8 cellular contexts compared by ENCODE assay signal in genomic region chr11:70755410-70756158, GRCh38.
DNase-seq lines count a peak whose midpoint lies in the region; ATAC-seq, FAIRE-seq and TF ChIP-seq lines count a peak whose summit lies in the region.

No MANE protein-coding gene starts in this region.

- no peak for FAIRE-seq in frontal cortex (lab: Jason Lieb, UNC)

- H3K4me3 ChIP-seq in Loucy (ENCODE audit: low read length, poor library complexity, severe bottlenecking) = no peak overlapping the region
- H3K4me3 ChIP-seq in thoracic aorta = no peak overlapping the region

- H3K27me3 ChIP-seq in Loucy (ENCODE audit: insufficient read depth, low read length, poor library complexity, severe bottlenecking) (no peaks in the 10 kb centered on the region), thoracic aorta (replicated peaks; ENCODE audit: insufficient read depth) (no peaks in the 10 kb centered on the region)

- H3K36me3 ChIP-seq in Loucy (ENCODE audit: insufficient read depth, low read length) = no peaks in the 10 kb centered on the region
- H3K36me3 ChIP-seq in thoracic aorta = no peaks in the 10 kb centered on the region

- no peaks in the 10 kb centered on the region for H3K79me2 ChIP-seq in Loucy (ENCODE audit: insufficient read depth, low read length)

- H3K27ac ChIP-seq in thoracic aorta = no peak overlapping the region

- no peaks in the 10 kb centered on the region for H3K9me2 ChIP-seq in Loucy (replicated peaks; ENCODE audit: low read depth, low read length)

- H3K4me1 ChIP-seq in Loucy (ENCODE audit: insufficient read depth, low read length, poor library complexity, severe bottlenecking) (no peaks in the 10 kb centered on the region), thoracic aorta (ENCODE audit: control insufficient read depth in 1 of 2, low read depth in 2 of 2) (no peaks in the 10 kb centered on the region)

- H3K9me3 ChIP-seq in Loucy (ENCODE audit: insufficient read depth, low read depth, low read length) = peaks cover 6% of the 10 kb centered on the region; the same call in 1 of the 2 replicates
- peaks cover 3% of the 10 kb centered on the region for H3K9me3 ChIP-seq in thoracic aorta

- no peak overlapping the region for H2AFZ ChIP-seq in Loucy (ENCODE audit: low read length)

- ATAC-seq in thoracic aorta (ENCODE audit: insufficient number of reproducible peaks, low FRiP score, low read depth) = peak; percentile 88
- ATAC-seq in GM19463 (IDR thresholded peaks at IDR 0.05; ENCODE audit: unreplicated experiment) = no peak

- no peak overlapping the region for H3K9ac ChIP-seq in Loucy (ENCODE audit: low read depth, low read length, poor library complexity, severe bottlenecking)

- H4K20me1 ChIP-seq in Loucy (ENCODE audit: insufficient read depth, low read length, poor library complexity, severe bottlenecking) = no peaks in the 10 kb centered on the region

- DNase-seq in Daoy (ENCODE audit: low read depth) (peak; percentile 82), SHP77 (lab: John Stamatoyannopoulos, UW) (peak; percentile 50 to 70), frontal cortex (ENCODE audit: low spot score in 2 of 2) (peak; percentile 63 to 93), nucleus accumbens (lab: John Stamatoyannopoulos, UW) (peak in 51 of 56 donors; percentile 23 to 86 (median 54)), thoracic aorta (ENCODE audit: low spot score) (peak; percentile 4)
- peak; percentile 13 for DNase-seq in activated effector memory CD4-positive, alpha-beta T cell treated with Interleukin-2 at 50 U/mL for 16 hours

- H3K4me2 ChIP-seq in Loucy (ENCODE audit: low read depth, low read length, poor library complexity, severe bottlenecking) = no peak overlapping the region

- H3F3A ChIP-seq in Loucy (ENCODE audit: low read depth) = no peaks in the 10 kb centered on the region

- TF ChIP-seq CTCF in Loucy (conservative IDR thresholded peaks at IDR 0.05; ENCODE audit: low read length) (peak; percentile 65), thoracic aorta (IDR thresholded peaks at IDR 0.05) (peak; percentile 74)

Comparison
In these comparisons a context has a peak if more than half of its experiments do, and no peak if none do; other contexts are left out.
1. DNase-seq: peak in every context shown above with its lines; median percentile 82 in Daoy; 78 in frontal cortex; 60 in SHP77; 54 in nucleus accumbens; 13 in activated effector memory CD4-positive, alpha-beta T cell treated with Interleukin-2 at 50 U/mL for 16 hours; 4 in thoracic aorta.